ENCODE assay signal across 8 cellular contexts in genomic region chr12:55707841-55708694, GRCh38. TPM values are rescaled to one million over a fixed set of nuclear protein-coding genes. Genes with fewer than 3 reads are reported as not detected.
A peak's percentile ranks its signal among the peaks of the same experiment; 100 is the strongest.
DNase-seq lines count a peak whose midpoint lies in the region; ATAC-seq and TF ChIP-seq lines count a peak whose summit lies in the region.

A gene with protein sequence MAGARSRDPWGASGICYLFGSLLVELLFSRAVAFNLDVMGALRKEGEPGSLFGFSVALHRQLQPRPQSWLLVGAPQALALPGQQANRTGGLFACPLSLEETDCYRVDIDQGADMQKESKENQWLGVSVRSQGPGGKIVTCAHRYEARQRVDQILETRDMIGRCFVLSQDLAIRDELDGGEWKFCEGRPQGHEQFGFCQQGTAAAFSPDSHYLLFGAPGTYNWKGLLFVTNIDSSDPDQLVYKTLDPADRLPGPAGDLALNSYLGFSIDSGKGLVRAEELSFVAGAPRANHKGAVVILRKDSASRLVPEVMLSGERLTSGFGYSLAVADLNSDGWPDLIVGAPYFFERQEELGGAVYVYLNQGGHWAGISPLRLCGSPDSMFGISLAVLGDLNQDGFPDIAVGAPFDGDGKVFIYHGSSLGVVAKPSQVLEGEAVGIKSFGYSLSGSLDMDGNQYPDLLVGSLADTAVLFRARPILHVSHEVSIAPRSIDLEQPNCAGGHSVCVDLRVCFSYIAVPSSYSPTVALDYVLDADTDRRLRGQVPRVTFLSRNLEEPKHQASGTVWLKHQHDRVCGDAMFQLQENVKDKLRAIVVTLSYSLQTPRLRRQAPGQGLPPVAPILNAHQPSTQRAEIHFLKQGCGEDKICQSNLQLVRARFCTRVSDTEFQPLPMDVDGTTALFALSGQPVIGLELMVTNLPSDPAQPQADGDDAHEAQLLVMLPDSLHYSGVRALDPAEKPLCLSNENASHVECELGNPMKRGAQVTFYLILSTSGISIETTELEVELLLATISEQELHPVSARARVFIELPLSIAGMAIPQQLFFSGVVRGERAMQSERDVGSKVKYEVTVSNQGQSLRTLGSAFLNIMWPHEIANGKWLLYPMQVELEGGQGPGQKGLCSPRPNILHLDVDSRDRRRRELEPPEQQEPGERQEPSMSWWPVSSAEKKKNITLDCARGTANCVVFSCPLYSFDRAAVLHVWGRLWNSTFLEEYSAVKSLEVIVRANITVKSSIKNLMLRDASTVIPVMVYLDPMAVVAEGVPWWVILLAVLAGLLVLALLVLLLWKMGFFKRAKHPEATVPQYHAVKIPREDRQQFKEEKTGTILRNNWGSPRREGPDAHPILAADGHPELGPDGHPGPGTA (minus strand): TSS chr12:55707904. CDS start chr12:55707682, 222 bp downstream.

- 1% methylated on average over 27 of the region's 39 CpGs for WGBS in esophagus muscularis mucosa
- 0 to 2% (median 0%) methylated on average over 30 to 39 of the region's 39 CpGs for WGBS in stomach, 5 donors

- DNase-seq in CD4-positive, CD25-positive, alpha-beta regulatory T cell: peak in 2 of 3 donors; percentile 32 to 65
- DNase-seq in HCEC 1CT (peak; percentile 1), NCI-H524 treated with DMSO at 0.1 percent for 48 hours (lab: John Stamatoyannopoulos, UW) (peak; percentile 45), esophagus muscularis mucosa (ENCODE audit: extremely low spot score) (no peak), naive B cell (peak; percentile 31), stomach (peak; percentile 74)
- peak; percentile 73 to 76 for DNase-seq in activated T-cell treated with anti-CD3 and anti-CD28 coated beads, Interleukin-2, amount 50 U/mL, for 48 hours

- no peaks in the 10 kb centered on the region for H3K9me3 ChIP-seq in CD4-positive, CD25-positive, alpha-beta regulatory T cell (ENCODE audit: control insufficient read depth in 2 of 2, low read length in 2 of 2)
- no peaks in the 10 kb centered on the region for H3K9me3 ChIP-seq in esophagus muscularis mucosa
- H3K9me3 ChIP-seq in stomach: no peaks in the 10 kb centered on the region

- TF ChIP-seq POLR2A in esophagus muscularis mucosa (IDR thresholded peaks at IDR 0.05; ENCODE audit: low read depth) (no peak), stomach (IDR thresholded peaks at IDR 0.05) (no peak)

- ATAC-seq in CD4-positive, CD25-positive, alpha-beta regulatory T cell (ENCODE audit: low read depth in 2 of 2): peak; percentile 46 to 54
- peak; percentile 64 to 66 for ATAC-seq in naive B cell (ENCODE audit: low read depth in 2 of 2)
- ATAC-seq in HG03565 (IDR thresholded peaks at IDR 0.05; ENCODE audit: unreplicated experiment): no peak

- peak within 1 kb of the TSS in 1 of 3 donors; percentile 48 for H3K27ac Mint-ChIP-seq in CD4-positive, CD25-positive, alpha-beta regulatory T cell
- peak within 1 kb of the TSS in 4 of 6 donors; percentile 18 to 52 (median 40) for H3K27ac Mint-ChIP-seq in naive B cell

- H3K27ac ChIP-seq in CD4-positive, CD25-positive, alpha-beta regulatory T cell (ENCODE audit: insufficient read depth, low read length, poor library complexity, severe bottlenecking): no peak within 1 kb of the TSS
- H3K27ac ChIP-seq in esophagus muscularis mucosa (replicated peaks in 1 of 4) (peak within 1 kb of the TSS; percentile 89 to 100 (median 96)), stomach (peak within 1 kb of the TSS in 4 of 5 donors; percentile 75 to 89 (median 82))

- peak within 1 kb of the TSS; percentile 77 to 93 (median 88) for H3K4me3 Mint-ChIP-seq in CD4-positive, CD25-positive, alpha-beta regulatory T cell
- peak within 1 kb of the TSS; percentile 77 to 95 (median 92) for H3K4me3 Mint-ChIP-seq in naive B cell

- peaks cover 63% of the 10 kb centered on the region for H3K27me3 Mint-ChIP-seq in CD4-positive, CD25-positive, alpha-beta regulatory T cell
- peaks cover 15 to 30% (median 27%) of the 10 kb centered on the region in 3 donors for H3K27me3 Mint-ChIP-seq in naive B cell

- no peaks in the 10 kb centered on the region for H3K36me3 Mint-ChIP-seq in CD4-positive, CD25-positive, alpha-beta regulatory T cell
- no peaks in the 10 kb centered on the region for H3K36me3 Mint-ChIP-seq in naive B cell

- intact Hi-C loops in esophagus muscularis mucosa (cut with DNase I): no loop called here
- intact Hi-C loops in stomach (cut with DNase I; ENCODE audit: low total_unique reads): no loop called here

- no peaks in the 10 kb centered on the region for H3K36me3 ChIP-seq in CD4-positive, CD25-positive, alpha-beta regulatory T cell (ENCODE audit: control insufficient read depth, insufficient read depth, low read length)
- H3K36me3 ChIP-seq in esophagus muscularis mucosa (no peaks in the 10 kb centered on the region), stomach (no peaks in the 10 kb centered on the region)

- peaks cover 0 to 20% (median 10%) of the 10 kb centered on the region in 4 donors for H3K4me1 Mint-ChIP-seq in CD4-positive, CD25-positive, alpha-beta regulatory T cell
- peaks cover 27 to 37% (median 30%) of the 10 kb centered on the region in 3 donors for H3K4me1 Mint-ChIP-seq in naive B cell

- H3K4me1 ChIP-seq in CD4-positive, CD25-positive, alpha-beta regulatory T cell (ENCODE audit: control insufficient read depth, insufficient read depth, low read length, poor library complexity, severe bottlenecking): peaks cover 19% of the 10 kb centered on the region
- H3K4me1 ChIP-seq in esophagus muscularis mucosa: peaks cover 26 to 90% (median 83%) of the 10 kb centered on the region in 4 donors
- H3K4me1 ChIP-seq in stomach: peaks cover 22 to 56% (median 38%) of the 10 kb centered on the region in 4 donors

- peaks cover 14% of the 10 kb centered on the region for H3K27me3 ChIP-seq in CD4-positive, CD25-positive, alpha-beta regulatory T cell (ENCODE audit: control insufficient read depth, insufficient read depth, low read length)
- H3K27me3 ChIP-seq in esophagus muscularis mucosa (no peaks in the 10 kb centered on the region), stomach (peaks cover 0 to 34% (median 0%) of the 10 kb centered on the region in 3 donors)

- H3K4me3 ChIP-seq in CD4-positive, CD25-positive, alpha-beta regulatory T cell (ENCODE audit: low read depth, low read length): peak within 1 kb of the TSS; percentile 69
- H3K4me3 ChIP-seq in esophagus muscularis mucosa (peak within 1 kb of the TSS; percentile 71 to 86 (median 74)), stomach (peak within 1 kb of the TSS; percentile 68 to 79 (median 73))

- H3K9me3 Mint-ChIP-seq in CD4-positive, CD25-positive, alpha-beta regulatory T cell: peaks cover 0 to 3% (median 0%) of the 10 kb centered on the region in 7 donors
- no peaks in the 10 kb centered on the region for H3K9me3 Mint-ChIP-seq in naive B cell

- TF ChIP-seq CTCF in esophagus muscularis mucosa (IDR thresholded peaks at IDR 0.05): no peak
- TF ChIP-seq CTCF in stomach (IDR thresholded peaks at IDR 0.05): no peak

- TF ChIP-seq EP300 in esophagus muscularis mucosa (IDR thresholded peaks at IDR 0.05) (no peak), stomach (IDR thresholded peaks at IDR 0.05) (no peak)

RNA-seq across cellular contexts. Expression of the gene that starts here (rescaled TPM):
- total RNA-seq in CD4-positive, CD25-positive, alpha-beta regulatory T cell: 0.76 TPM
- under 1 TPM in 1 of 4 donors, not detected in 3; 0.29 TPM for polyA plus RNA-seq in CD4-positive, CD25-positive, alpha-beta regulatory T cell
- total RNA-seq in esophagus muscularis mucosa (100 to 1,000 TPM; 155 to 245 (median 218) TPM), stomach (100 to 1,000 TPM in 1 of 5 donors, 10 to 100 TPM in 4; 10.3 to 188 (median 58.0) TPM)
- polyA plus RNA-seq in naive B cell (ENCODE audit: low read depth in 6 of 6) (under 1 TPM in 2 of 6 donors, not detected in 4; 0.14 to 0.36 TPM), stomach (10 to 100 TPM in 1 of 3 donors, 1 to 10 TPM in 2; 3.5 to 40.6 (median 5.8) TPM)

Comparison
In these comparisons a context has a peak if more than half of its experiments do, and no peak if none do; other contexts are left out.
1. Peak in DNase-seq, ATAC-seq and H3K4me3 ChIP-seq in CD4-positive, CD25-positive, alpha-beta regulatory T cell; RNA of the gene not detected or under 1 TPM.
2. Peak in DNase-seq and ATAC-seq in naive B cell; RNA of the gene not detected or under 1 TPM.